17 cellular contexts compared by ENCODE assay signal in the genomic region with DNA sequence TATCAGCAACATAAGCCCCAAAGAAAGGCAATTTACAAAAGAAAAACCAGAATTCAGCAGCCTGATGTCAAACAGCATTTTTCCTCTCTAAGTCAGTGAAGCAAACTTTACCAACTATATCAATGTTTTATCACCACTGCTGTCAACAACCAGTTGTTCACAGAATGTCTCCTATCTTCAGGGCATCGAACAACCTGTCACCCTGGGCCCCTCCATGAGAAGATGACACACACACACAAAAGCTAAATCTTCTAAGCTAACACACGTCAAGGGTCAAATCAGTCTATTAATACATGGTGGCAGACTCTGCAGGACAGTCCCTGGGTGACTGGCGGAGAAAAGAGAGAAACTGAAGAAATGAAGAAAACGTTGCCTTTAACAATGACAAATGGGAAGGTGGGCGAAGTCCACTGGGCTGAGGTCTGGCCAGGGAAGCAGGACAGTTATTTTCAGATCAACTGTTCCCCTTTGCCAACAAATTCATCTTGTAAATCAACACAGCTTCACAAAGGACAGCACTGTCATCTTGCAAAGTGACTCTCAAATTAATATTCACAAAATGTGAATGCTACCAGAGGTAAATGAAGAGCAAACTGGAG. TPM values are rescaled to one million over a fixed set of nuclear protein-coding genes. Genes with fewer than 3 reads are reported as not detected.
DNase-seq lines count a peak whose midpoint lies in the region; ATAC-seq and TF ChIP-seq lines count a peak whose summit lies in the region.
"Had no signal": no experiment of that assay in that cellular context is flagged by ENCODE, and none has a peak within 500 bp of the region (broad histone marks: within the 10 kb centered on the region; RNA-seq: fewer than 3 reads in every experiment).

No MANE protein-coding gene starts in this region.

- H3K4me1 ChIP-seq in cardiac muscle cell (ENCODE audit: low read depth) (peaks cover 11% of the 10 kb centered on the region), left ventricle myocardium inferior (peaks cover 89% of the 10 kb centered on the region), mesendoderm (ENCODE audit: control insufficient read depth, low read depth, low read length) (peaks cover 2% of the 10 kb centered on the region)

- DNase-seq in cardiac muscle cell (ENCODE audit: low read depth in 1 of 2, low spot score in 1 of 2) (no peak), left ventricle myocardium superior (no peak), left ventricle myocardium inferior (no peak), osteocyte (ENCODE audit: extremely low spot score, unreplicated experiment) (no peak), type B pancreatic cell (ENCODE audit: extremely low spot score, unreplicated experiment) (no peak), mesendoderm (no peak), NCI-H2227 treated with DMSO at 0.1 percent for 48 hours (lab: John Stamatoyannopoulos, UW) (no peak)
- DNase-seq: 8988T, DMS 273 treated with DMSO at 0.1 percent for 48 hours, HCEC 1CT, MM.1S, NCI-H1092 treated with DMSO at 0.1 percent for 48 hours, NCI-H146, NCI-H2081, NCI-H748 treated with DMSO at 0.1 percent for 48 hours, SIG-M5 had no signal

- H3K9ac ChIP-seq in mesendoderm (ENCODE audit: low read length), result no peak overlapping the region

- no peak overlapping the region for H3K18ac ChIP-seq in mesendoderm (ENCODE audit: low read length)

- H3K27ac Mint-ChIP-seq in osteocyte (ENCODE audit: unreplicated experiment), result peak overlapping the region; percentile 64
- H3K27ac Mint-ChIP-seq in type B pancreatic cell, result peak overlapping the region; percentile 14

- no peaks in the 10 kb centered on the region for H3K27me3 Mint-ChIP-seq in osteocyte (ENCODE audit: unreplicated experiment)
- no peaks in the 10 kb centered on the region for H3K27me3 Mint-ChIP-seq in type B pancreatic cell

- H3K27ac ChIP-seq in cardiac muscle cell, result peak overlapping the region; percentile 14
- H3K27ac ChIP-seq in left ventricle myocardium inferior (replicated peaks), result peak overlapping the region; percentile 61
- H3K27ac ChIP-seq in mesendoderm (ENCODE audit: low read depth, low read length), result no peak overlapping the region

- H2BK15ac ChIP-seq in mesendoderm (replicated peaks; ENCODE audit: low read depth), result no peak overlapping the region

- H3K9me3 ChIP-seq in cardiac muscle cell (ENCODE audit: low read depth) (no peaks in the 10 kb centered on the region), left ventricle myocardium inferior (replicated peaks) (no peaks in the 10 kb centered on the region)

- H4K5ac ChIP-seq in mesendoderm (ENCODE audit: low read length), result no peak overlapping the region

- H3K36me3 Mint-ChIP-seq in osteocyte (ENCODE audit: unreplicated experiment) (peaks cover 40% of the 10 kb centered on the region), type B pancreatic cell (peaks cover 67% of the 10 kb centered on the region)

- ATAC-seq in left ventricle myocardium superior, result no peak
- ATAC-seq in GM18505 (IDR thresholded peaks at IDR 0.05; ENCODE audit: unreplicated experiment), result no peak

- peaks cover 15% of the 10 kb centered on the region for H3K79me1 ChIP-seq in mesendoderm (ENCODE audit: low read length)

- H3K4ac ChIP-seq in mesendoderm (ENCODE audit: low read depth, low read length), result no peak overlapping the region

- H3K4me2 ChIP-seq in mesendoderm (ENCODE audit: low read length), result no peak overlapping the region

- no peak overlapping the region for H3K23ac ChIP-seq in mesendoderm (ENCODE audit: low read length)

- no peak overlapping the region for H4K8ac ChIP-seq in mesendoderm (ENCODE audit: low read depth, low read length)

- no peak overlapping the region for H2BK120ac ChIP-seq in mesendoderm (ENCODE audit: low read depth, low read length)

- no peak for TF ChIP-seq POLR2A in GM18505 (IDR thresholded peaks at IDR 0.05; ENCODE audit: borderline replicate concordance, extremely low read depth, insufficient read depth, insufficient read length)

- H3K56ac ChIP-seq in mesendoderm (ENCODE audit: low read length), result no peak overlapping the region

- no peaks in the 10 kb centered on the region for H3K9me3 Mint-ChIP-seq in osteocyte (ENCODE audit: unreplicated experiment)
- H3K9me3 Mint-ChIP-seq in type B pancreatic cell, result peaks cover 14% of the 10 kb centered on the region

- H3K27me3 ChIP-seq in cardiac muscle cell (no peaks in the 10 kb centered on the region), left ventricle myocardium inferior (ENCODE audit: low read depth) (no peaks in the 10 kb centered on the region), mesendoderm (ENCODE audit: insufficient read depth, low read length, poor library complexity) (no peaks in the 10 kb centered on the region)

- peaks cover 6% of the 10 kb centered on the region for H3K36me3 ChIP-seq in cardiac muscle cell
- peaks cover 24% of the 10 kb centered on the region for H3K36me3 ChIP-seq in left ventricle myocardium inferior
- H3K36me3 ChIP-seq in mesendoderm (ENCODE audit: control insufficient read depth, insufficient read depth, low read length), result peaks cover 10% of the 10 kb centered on the region

- TF ChIP-seq CTCF in cardiac muscle cell (IDR thresholded peaks at IDR 0.05; ENCODE audit: low read depth, low read length) (no peak), left ventricle myocardium inferior (IDR thresholded peaks at IDR 0.05; ENCODE audit: borderline replicate concordance) (no peak), osteocyte (IDR thresholded peaks at IDR 0.05) (no peak), type B pancreatic cell (conservative IDR thresholded peaks at IDR 0.05) (no peak)

- no CpG with 5 or more reads among the region's 5 CpGs for WGBS in mesendoderm (ENCODE audit: extremely low coverage, insufficient coverage, low lambda C conversion rate)

- H2AK5ac ChIP-seq in mesendoderm (ENCODE audit: low read length), result no peak overlapping the region

- no peak overlapping the region for H2BK5ac ChIP-seq in mesendoderm (ENCODE audit: low read length)

- peaks cover 50% of the 10 kb centered on the region for H3K79me2 ChIP-seq in mesendoderm (ENCODE audit: control insufficient read depth, insufficient read depth, low read length)

- H3K4me3 Mint-ChIP-seq in osteocyte (ENCODE audit: unreplicated experiment) (no peak overlapping the region), type B pancreatic cell (no peak overlapping the region)

- intact Hi-C loops in left ventricle myocardium superior (cut with micrococcal nuclease) (no loop called here), left ventricle myocardium inferior (cut with micrococcal nuclease) (no loop called here)

- peaks cover 58% of the 10 kb centered on the region for H3K4me1 Mint-ChIP-seq in osteocyte (ENCODE audit: unreplicated experiment)
- H3K4me1 Mint-ChIP-seq in type B pancreatic cell (ENCODE audit: unreplicated experiment), result peaks cover 12% of the 10 kb centered on the region

- no peak overlapping the region for H3K4me3 ChIP-seq in cardiac muscle cell
- no peak overlapping the region for H3K4me3 ChIP-seq in left ventricle myocardium inferior
- no peak overlapping the region for H3K4me3 ChIP-seq in mesendoderm (ENCODE audit: low read length)

RNA-seq across cellular contexts. Expression of a gene that starts 13.0 kb away (rescaled TPM):
- total RNA-seq in cardiac muscle cell (82.3 and 98.1 TPM in 2 replicates), left ventricle myocardium superior (61.8 TPM), left ventricle myocardium inferior (59.1 TPM), osteocyte (395 and 408 TPM in 2 replicates), type B pancreatic cell (ENCODE audit: low replicate concordance) (188 and 197 TPM in 2 replicates)
- polyA plus RNA-seq in cardiac muscle cell, result 15.8 and 21.7 TPM in 2 replicates
- polyA plus RNA-seq in mesendoderm (2013, experiment 1 of 2), result 32.3 TPM
- 29.4 TPM for polyA plus RNA-seq in mesendoderm (2013, experiment 2 of 2)
